12 cellular contexts compared by ENCODE assay signal in the genomic region with DNA sequence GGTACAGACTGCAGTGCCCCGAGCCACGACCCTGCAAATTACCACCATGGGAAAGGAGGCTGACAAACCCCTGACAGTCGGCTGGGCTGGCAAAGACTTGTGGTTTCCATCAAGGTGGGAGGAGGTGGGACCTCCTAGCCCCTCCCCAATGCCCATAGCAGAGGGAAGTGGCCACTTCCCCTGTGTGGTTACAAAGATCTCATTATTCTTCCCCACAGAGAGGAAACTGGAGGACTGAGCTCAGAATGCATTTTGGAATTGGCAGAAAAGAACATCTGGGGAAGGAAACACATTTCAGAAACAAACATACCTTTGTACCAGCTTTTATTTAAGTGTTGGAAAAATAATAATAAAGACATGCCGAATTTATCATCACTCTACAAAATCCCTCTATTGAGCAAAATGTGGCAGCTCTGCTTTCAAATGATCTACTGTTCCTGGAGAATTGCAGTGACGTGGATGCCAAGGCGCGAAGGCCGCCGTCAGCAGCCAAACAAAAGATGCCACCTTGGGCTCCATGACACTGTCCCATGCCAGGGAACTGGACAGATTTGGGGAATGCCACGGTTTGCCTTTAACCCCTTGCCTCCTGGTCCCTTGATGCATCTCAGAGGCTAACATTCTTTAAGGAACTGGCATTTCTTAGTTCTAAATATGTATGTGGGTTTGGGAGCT.
DNase-seq lines count a peak whose midpoint lies in the region; ATAC-seq and TF ChIP-seq lines count a peak whose summit lies in the region.
"Had no signal": no experiment of that assay in that cellular context is flagged by ENCODE, and none has a peak within 500 bp of the region (broad histone marks: within the 10 kb centered on the region; RNA-seq: fewer than 3 reads in every experiment).

No MANE protein-coding gene starts in this region.

- TF ChIP-seq CTCF in IMR-90 (conservative IDR thresholded peaks at IDR 0.05; ENCODE audit: low read depth, low read length): no peak
- no peak for TF ChIP-seq CTCF in activated B cell treated with CpG ODN at 0.5 μM for 24 hours (IDR thresholded peaks at IDR 0.05)

- H3K9ac ChIP-seq in BLaER1 (peak overlapping the region; percentile 7), IMR-90 (ENCODE audit: low read depth, low read length) (no peak overlapping the region), mesendoderm (ENCODE audit: low read length) (no peak overlapping the region)

- H3K9me1 ChIP-seq in IMR-90 (ENCODE audit: insufficient read depth, low read length): peaks cover 15% of the 10 kb centered on the region; the same call in 1 of the 2 replicates

- H3K36me3 ChIP-seq in BLaER1: peaks cover 26% of the 10 kb centered on the region
- H3K36me3 ChIP-seq in IMR-90 (ENCODE audit: control insufficient read depth, insufficient read depth, low read length): no peaks in the 10 kb centered on the region
- H3K36me3 ChIP-seq in mesendoderm (ENCODE audit: control insufficient read depth, insufficient read depth, low read length): no peaks in the 10 kb centered on the region

- H2BK5ac ChIP-seq in IMR-90 (ENCODE audit: low read depth, low read length, poor library complexity, severe bottlenecking): no peak overlapping the region
- no peak overlapping the region for H2BK5ac ChIP-seq in mesendoderm (ENCODE audit: low read length)

- H3K4me1 ChIP-seq in BLaER1 (peaks cover 100% of the 10 kb centered on the region), IMR-90 (ENCODE audit: control insufficient read depth, insufficient read depth, low read length) (no peaks in the 10 kb centered on the region), mesendoderm (ENCODE audit: control insufficient read depth, low read depth, low read length) (peaks cover 2% of the 10 kb centered on the region)

- ATAC-seq in IMR-90 (ENCODE audit: low read depth) (no peak), activated B cell treated with CpG ODN at 0.5 μM for 24 hours (ENCODE audit: low read depth) (peak; percentile 66)

- H2AK5ac ChIP-seq in IMR-90 (ENCODE audit: low read depth, low read length) (no peak overlapping the region), mesendoderm (ENCODE audit: low read length) (no peak overlapping the region)

- H3K79me1 ChIP-seq in IMR-90 (ENCODE audit: low read depth in 1 of 2, low read length in 2 of 2) (peaks cover 46 to 79% of the 10 kb centered on the region in 2 experiments), mesendoderm (ENCODE audit: low read length) (peaks cover 12% of the 10 kb centered on the region)

- intact Hi-C loops in IMR-90 (cut with micrococcal nuclease): no loop called here
- intact Hi-C loops in activated B cell treated with CpG ODN at 0.5 μM for 24 hours (cut with micrococcal nuclease): no loop called here
- intact Hi-C loops in activated CD4-positive, alpha-beta memory T cell treated with anti-CD3 and anti-CD28 coated beads for 36 hours (cut with micrococcal nuclease): no loop called here
- intact Hi-C loops in posterior vena cava (cut with DNase I): no loop called here

- H3K36me3 Mint-ChIP-seq in activated B cell treated with CpG ODN at 0.5 μM for 24 hours (ENCODE audit: low read depth): no peaks in the 10 kb centered on the region
- no peaks in the 10 kb centered on the region for H3K36me3 Mint-ChIP-seq in activated CD4-positive, alpha-beta memory T cell treated with anti-CD3 and anti-CD28 coated beads for 36 hours

- H4K91ac ChIP-seq in IMR-90 (ENCODE audit: insufficient read depth, low read depth, low read length): no peak overlapping the region

- H2AFZ ChIP-seq in IMR-90 (replicated peaks; ENCODE audit: low read length, poor library complexity): peak overlapping the region; percentile 5

- H3K4me3 Mint-ChIP-seq in activated B cell treated with CpG ODN at 0.5 μM for 24 hours: no peak overlapping the region
- H3K4me3 Mint-ChIP-seq in activated CD4-positive, alpha-beta memory T cell treated with anti-CD3 and anti-CD28 coated beads for 36 hours: no peak overlapping the region

- H3K27ac Mint-ChIP-seq in activated B cell treated with CpG ODN at 0.5 μM for 24 hours: no peak overlapping the region
- no peak overlapping the region for H3K27ac Mint-ChIP-seq in activated CD4-positive, alpha-beta memory T cell treated with anti-CD3 and anti-CD28 coated beads for 36 hours

- POLR2A ChIA-PET in IMR-90 (lab: Charles Lee; ENCODE audit: unreplicated experiment): no interaction called here
- POLR2A ChIA-PET in activated B cell treated with CpG ODN at 0.5 μM for 24 hours (lab: Charles Lee): no interaction called here
- POLR2A ChIA-PET in activated CD4-positive, alpha-beta memory T cell treated with anti-CD3 and anti-CD28 coated beads for 36 hours (lab: Charles Lee): no interaction called here

- in situ Hi-C loops in IMR-90 (cut with MboI; ENCODE audit: low sequenced_read_pairs): no loop called here

- no peak for DNase-seq in IMR-90
- no peak for DNase-seq in activated B cell treated with CpG ODN at 0.5 μM for 24 hours
- DNase-seq in mesendoderm: peak; percentile 18
- DNase-seq in activated CD4-positive, alpha-beta memory T cell treated with anti-CD3 and anti-CD28 coated beads for 36 hours: no peak
- no peak for DNase-seq in mucosa of gallbladder (ENCODE audit: low spot score)
- DNase-seq in NCI-H1092 (lab: John Stamatoyannopoulos, UW): no peak
- DNase-seq in posterior vena cava (ENCODE audit: low spot score): no peak
- DNase-seq: aorta, GOT3, SHP77 had no signal

- no peak overlapping the region for H3K14ac ChIP-seq in IMR-90 (replicated peaks; ENCODE audit: low read depth, low read length)

- H4K20me1 ChIP-seq in BLaER1 (peaks cover 100% of the 10 kb centered on the region), IMR-90 (ENCODE audit: insufficient read depth, low read length) (peaks cover 92% of the 10 kb centered on the region)

- H2BK20ac ChIP-seq in IMR-90 (ENCODE audit: low read depth, low read length): no peak overlapping the region

- TF ChIP-seq RAD21 in IMR-90 (IDR thresholded peaks at IDR 0.05; ENCODE audit: low read length): no peak

- CTCF ChIA-PET in IMR-90 (lab: Yijun Ruan, JAX) (interaction anchor here (0.6 kb wide), 1 partner anchor 60 kb away, joined by 3 read pairs; no protein-coding TSS in a partner anchor), activated B cell treated with CpG ODN at 0.5 μM for 24 hours (lab: Charles Lee) (interaction anchor here (0.6 kb wide), 1 partner anchor 57 kb away, joined by 4 read pairs; no protein-coding TSS in a partner anchor)
- CTCF ChIA-PET in activated CD4-positive, alpha-beta memory T cell treated with anti-CD3 and anti-CD28 coated beads for 36 hours (lab: Charles Lee): no interaction called here

- H3K4me3 ChIP-seq in BLaER1: no peak overlapping the region; the same call in 1 of the 2 replicates
- no peak overlapping the region for H3K4me3 ChIP-seq in IMR-90 (ENCODE audit: insufficient read depth, low read depth, low read length)
- no peak overlapping the region for H3K4me3 ChIP-seq in mesendoderm (ENCODE audit: low read length)
- H3K4me3 ChIP-seq: smooth muscle cell had no signal

- H3K4ac ChIP-seq in IMR-90 (ENCODE audit: low read depth, low read length): no peak overlapping the region
- no peak overlapping the region for H3K4ac ChIP-seq in mesendoderm (ENCODE audit: low read depth, low read length)

- H3K9me3 ChIP-seq in BLaER1 (no peaks in the 10 kb centered on the region), IMR-90 (ENCODE audit: control insufficient read depth, insufficient read depth, low read length) (no peaks in the 10 kb centered on the region)

- H3K27me3 ChIP-seq in BLaER1 (no peaks in the 10 kb centered on the region), IMR-90 (ENCODE audit: control insufficient read depth, insufficient read depth, low read length) (no peaks in the 10 kb centered on the region), mesendoderm (ENCODE audit: insufficient read depth, low read length, poor library complexity) (no peaks in the 10 kb centered on the region)

- dilution Hi-C loops in IMR-90 (cut with HindIII; ENCODE audit: low sequenced_read_pairs, unreplicated experiment): no loop called here

- peak overlapping the region; percentile 87 for H3K4me2 ChIP-seq in BLaER1
- no peak overlapping the region for H3K4me2 ChIP-seq in IMR-90 (ENCODE audit: low read depth, low read length)
- H3K4me2 ChIP-seq in mesendoderm (ENCODE audit: low read length): no peak overlapping the region
- H3K4me2 ChIP-seq: smooth muscle cell had no signal

- H3K9me3 Mint-ChIP-seq in activated B cell treated with CpG ODN at 0.5 μM for 24 hours: no peaks in the 10 kb centered on the region
- H3K9me3 Mint-ChIP-seq in activated CD4-positive, alpha-beta memory T cell treated with anti-CD3 and anti-CD28 coated beads for 36 hours: no peaks in the 10 kb centered on the region

- H3K18ac ChIP-seq in IMR-90 (ENCODE audit: low read depth, low read length): no peak overlapping the region
- no peak overlapping the region for H3K18ac ChIP-seq in mesendoderm (ENCODE audit: low read length)

- BruUV-seq in IMR-90 (replicated peaks; lab: Mats Ljungman, UMichigan): no TSS peak

- H3K23ac ChIP-seq in IMR-90 (ENCODE audit: low read depth, low read length): no peak overlapping the region
- H3K23ac ChIP-seq in mesendoderm (ENCODE audit: low read length): no peak overlapping the region

- no peak overlapping the region for H4K5ac ChIP-seq in IMR-90 (ENCODE audit: low read depth, low read length)
- no peak overlapping the region for H4K5ac ChIP-seq in mesendoderm (ENCODE audit: low read length)

- no peak overlapping the region for H2AK9ac ChIP-seq in IMR-90 (replicated peaks; ENCODE audit: low read depth, low read length, poor library complexity)

- H4K8ac ChIP-seq in IMR-90 (ENCODE audit: low read depth in 2 of 2, low read length in 2 of 2) (no peak overlapping the region), mesendoderm (ENCODE audit: low read depth, low read length) (no peak overlapping the region)

- H3K27me3 Mint-ChIP-seq in activated B cell treated with CpG ODN at 0.5 μM for 24 hours: no peaks in the 10 kb centered on the region
- H3K27me3 Mint-ChIP-seq in activated CD4-positive, alpha-beta memory T cell treated with anti-CD3 and anti-CD28 coated beads for 36 hours: no peaks in the 10 kb centered on the region

- no peaks in the 10 kb centered on the region for H3K79me2 ChIP-seq in mesendoderm (ENCODE audit: control insufficient read depth, insufficient read depth, low read length)

- H2BK120ac ChIP-seq in IMR-90 (ENCODE audit: low read depth, low read length) (no peak overlapping the region), mesendoderm (ENCODE audit: low read depth, low read length) (no peak overlapping the region)

- H3K27ac ChIP-seq in BLaER1 (no peak overlapping the region), IMR-90 (ENCODE audit: insufficient read depth, low read length) (no peak overlapping the region), mesendoderm (ENCODE audit: low read depth, low read length) (no peak overlapping the region)

- no peak for TF ChIP-seq POLR2A in IMR-90 (IDR thresholded peaks at IDR 0.05; ENCODE audit: low read depth, low read length)

- WGBS in IMR-90 (ENCODE audit: extremely low coverage in 2 of 2, insufficient read length in 1 of 2), 2 experiments: 86% methylated on average over 2 of the region's 10 CpGs; no CpG with 5 or more reads in 1 of the 2 experiments
- no CpG with 5 or more reads among the region's 10 CpGs for WGBS in mesendoderm (ENCODE audit: extremely low coverage, insufficient coverage, low lambda C conversion rate)

- H3K56ac ChIP-seq in IMR-90 (ENCODE audit: extremely low read depth, insufficient read depth, low read length) (no peak overlapping the region), mesendoderm (ENCODE audit: low read length) (no peak overlapping the region)

- peaks cover 57% of the 10 kb centered on the region for H3K4me1 Mint-ChIP-seq in activated B cell treated with CpG ODN at 0.5 μM for 24 hours
- peaks cover 50% of the 10 kb centered on the region for H3K4me1 Mint-ChIP-seq in activated CD4-positive, alpha-beta memory T cell treated with anti-CD3 and anti-CD28 coated beads for 36 hours (ENCODE audit: low read depth)

- H2BK15ac ChIP-seq in IMR-90 (ENCODE audit: low read depth, low read length): no peak overlapping the region
- H2BK15ac ChIP-seq in mesendoderm (replicated peaks; ENCODE audit: low read depth): no peak overlapping the region
